In genomic region chr15:98787936-98788757, GRCh38 we compare ENCODE assay signal across 11 cellular contexts.
A peak's percentile ranks its signal among the peaks of the same experiment; 100 is the strongest.
DNase-seq lines count a peak whose midpoint lies in the region; ATAC-seq and TF ChIP-seq lines count a peak whose summit lies in the region.
"Had no signal": no experiment of that assay in that cellular context is flagged by ENCODE, and none has a peak within 500 bp of the region (broad histone marks: within the 10 kb centered on the region; RNA-seq: fewer than 3 reads in every experiment).

No MANE protein-coding gene starts in this region.

- no peak overlapping the region for H3K4me3 Mint-ChIP-seq in activated T-cell treated with anti-CD3 and anti-CD28 coated beads, Interleukin-2, amount 50 U/mL, for 24 hours
- no peak overlapping the region for H3K4me3 Mint-ChIP-seq in activated CD4-positive, alpha-beta T cell treated with anti-CD3 and anti-CD28 coated beads for 36 hours
- H3K4me3 Mint-ChIP-seq: activated CD8-positive, alpha-beta T cell treated with anti-CD3 and anti-CD28 coated beads for 36 hours had no signal

- peak overlapping the region; percentile 21 to 82 (median 54) for H3K27ac ChIP-seq in transverse colon
- H3K27ac ChIP-seq: SJCRH30 had no signal

- no peaks in the 10 kb centered on the region for H3K27me3 ChIP-seq in transverse colon
- H3K27me3 ChIP-seq: SJCRH30 had no signal

- TF ChIP-seq CTCF in transverse colon (IDR thresholded peaks at IDR 0.05), result no peak

- H3K36me3 Mint-ChIP-seq in activated T-cell treated with anti-CD3 and anti-CD28 coated beads, Interleukin-2, amount 50 U/mL, for 24 hours (ENCODE audit: low read depth), result no peaks in the 10 kb centered on the region
- no peaks in the 10 kb centered on the region for H3K36me3 Mint-ChIP-seq in activated CD4-positive, alpha-beta T cell treated with anti-CD3 and anti-CD28 coated beads for 36 hours (ENCODE audit: low read depth)

- peak overlapping the region; percentile 45 for H3K27ac Mint-ChIP-seq in activated T-cell treated with anti-CD3 and anti-CD28 coated beads, Interleukin-2, amount 50 U/mL, for 24 hours
- H3K27ac Mint-ChIP-seq in activated CD4-positive, alpha-beta T cell treated with anti-CD3 and anti-CD28 coated beads for 36 hours, result no peak overlapping the region
- H3K27ac Mint-ChIP-seq: activated CD8-positive, alpha-beta T cell treated with anti-CD3 and anti-CD28 coated beads for 36 hours had no signal

- H3K9me3 ChIP-seq in transverse colon, result no peaks in the 10 kb centered on the region
- H3K9me3 ChIP-seq: SJCRH30 had no signal

- intact Hi-C loops in transverse colon (cut with DNase I; ENCODE audit: low total_unique reads), result no loop called here
- intact Hi-C loops in activated CD4-positive, alpha-beta T cell treated with anti-CD3 and anti-CD28 coated beads for 36 hours (cut with DNase I, micrococcal nuclease), result no loop called here

- peaks cover 79% of the 10 kb centered on the region for H3K4me1 Mint-ChIP-seq in activated T-cell treated with anti-CD3 and anti-CD28 coated beads, Interleukin-2, amount 50 U/mL, for 24 hours (ENCODE audit: low read depth)
- peaks cover 71% of the 10 kb centered on the region for H3K4me1 Mint-ChIP-seq in activated CD4-positive, alpha-beta T cell treated with anti-CD3 and anti-CD28 coated beads for 36 hours

- H3K4me1 ChIP-seq in transverse colon, result peaks cover 13 to 58% (median 51%) of the 10 kb centered on the region in 4 donors

- H3K27me3 Mint-ChIP-seq in activated T-cell treated with anti-CD3 and anti-CD28 coated beads, Interleukin-2, amount 50 U/mL, for 24 hours, result no peaks in the 10 kb centered on the region
- no peaks in the 10 kb centered on the region for H3K27me3 Mint-ChIP-seq in activated CD4-positive, alpha-beta T cell treated with anti-CD3 and anti-CD28 coated beads for 36 hours
- H3K27me3 Mint-ChIP-seq: activated CD8-positive, alpha-beta T cell treated with anti-CD3 and anti-CD28 coated beads for 36 hours had no signal

- POLR2A ChIA-PET in activated CD4-positive, alpha-beta T cell treated with anti-CD3 and anti-CD28 coated beads for 36 hours (lab: Charles Lee), result no interaction called here

- TF ChIP-seq EP300 in transverse colon (IDR thresholded peaks at IDR 0.05; ENCODE audit: low read depth), result no peak

- in situ Hi-C loops in transverse colon (cut with MboI; ENCODE audit: low pct_ligation_motif_present in 1 of 4, low pct_unique_long_range_greater_than_20kb in 1 of 4, low sequenced_read_pairs in 3 of 4), result loop anchor here in 2 of 4 donors (25.0 kb wide), 1 partner anchor 274 kb away; no protein-coding TSS in a partner anchor

- no peaks in the 10 kb centered on the region for H3K36me3 ChIP-seq in transverse colon
- H3K36me3 ChIP-seq: SJCRH30 had no signal

- H3K9me3 Mint-ChIP-seq in activated T-cell treated with anti-CD3 and anti-CD28 coated beads, Interleukin-2, amount 50 U/mL, for 24 hours, result no peaks in the 10 kb centered on the region
- no peaks in the 10 kb centered on the region for H3K9me3 Mint-ChIP-seq in activated CD4-positive, alpha-beta T cell treated with anti-CD3 and anti-CD28 coated beads for 36 hours (ENCODE audit: low read depth)
- H3K9me3 Mint-ChIP-seq: activated CD8-positive, alpha-beta T cell treated with anti-CD3 and anti-CD28 coated beads for 36 hours had no signal

- TF ChIP-seq POLR2A in transverse colon (IDR thresholded peaks at IDR 0.05), result no peak

- CTCF ChIA-PET in activated CD4-positive, alpha-beta T cell treated with anti-CD3 and anti-CD28 coated beads for 36 hours (lab: Charles Lee), result interaction anchor here (0.7 to 8.2 kb wide), 2 partner anchors 9 to 42 kb away, joined by 3 to 70 read pairs; no protein-coding TSS in a partner anchor

- no peak overlapping the region for H3K4me3 ChIP-seq in transverse colon
- H3K4me3 ChIP-seq: SJCRH30 had no signal

- no peak for ATAC-seq in activated CD4-positive, alpha-beta T cell treated with anti-CD3 and anti-CD28 coated beads for 36 hours
- ATAC-seq in GM18520 (IDR thresholded peaks at IDR 0.05; ENCODE audit: unreplicated experiment), result no peak

- DNase-seq in activated T-cell treated with anti-CD3 and anti-CD28 coated beads, Interleukin-2, amount 50 U/mL, for 24 hours, result no peak
- no peak for DNase-seq in activated T-cell treated with anti-CD3 and anti-CD28 coated beads, Interleukin-2, amount 50 U/mL, for 1 hour
- DNase-seq in SW480 (ENCODE audit: low spot score) (peak; percentile 32), iris pigment epithelial cell (ENCODE audit: low read depth) (peak; percentile 70), transverse colon (peak; percentile 41), NCI-H345 treated with DMSO at 0.1 percent for 48 hours (lab: John Stamatoyannopoulos, UW; ENCODE audit: unreplicated experiment) (no peak)
- DNase-seq in activated CD4-positive, alpha-beta T cell treated with anti-CD3 and anti-CD28 coated beads for 36 hours, result no peak
- DNase-seq: activated CD8-positive, alpha-beta T cell treated with anti-CD3 and anti-CD28 coated beads for 36 hours; left cardiac atrium; SJCRH30 had no signal

- WGBS in transverse colon (ENCODE audit: low coverage in 1 of 2), 2 donors, result 34 to 53% methylated on average over 3 to 9 of the region's 9 CpGs

Comparison
In these comparisons a context has a peak if more than half of its experiments do, and no peak if none do; other contexts are left out.
1. DNase-seq: peak in SW480 (single experiment), iris pigment epithelial cell (single experiment) and transverse colon (single experiment); none in activated T-cell treated with anti-CD3 and anti-CD28 coated beads, Interleukin-2, amount 50 U/mL, for 24 hours (single experiment), activated T-cell treated with anti-CD3 and anti-CD28 coated beads, Interleukin-2, amount 50 U/mL, for 1 hour (single experiment), NCI-H345 treated with DMSO at 0.1 percent for 48 hours (single experiment) and activated CD4-positive, alpha-beta T cell treated with anti-CD3 and anti-CD28 coated beads for 36 hours (single experiment).